10 cellular contexts compared by ENCODE assay signal in the genomic region with DNA sequence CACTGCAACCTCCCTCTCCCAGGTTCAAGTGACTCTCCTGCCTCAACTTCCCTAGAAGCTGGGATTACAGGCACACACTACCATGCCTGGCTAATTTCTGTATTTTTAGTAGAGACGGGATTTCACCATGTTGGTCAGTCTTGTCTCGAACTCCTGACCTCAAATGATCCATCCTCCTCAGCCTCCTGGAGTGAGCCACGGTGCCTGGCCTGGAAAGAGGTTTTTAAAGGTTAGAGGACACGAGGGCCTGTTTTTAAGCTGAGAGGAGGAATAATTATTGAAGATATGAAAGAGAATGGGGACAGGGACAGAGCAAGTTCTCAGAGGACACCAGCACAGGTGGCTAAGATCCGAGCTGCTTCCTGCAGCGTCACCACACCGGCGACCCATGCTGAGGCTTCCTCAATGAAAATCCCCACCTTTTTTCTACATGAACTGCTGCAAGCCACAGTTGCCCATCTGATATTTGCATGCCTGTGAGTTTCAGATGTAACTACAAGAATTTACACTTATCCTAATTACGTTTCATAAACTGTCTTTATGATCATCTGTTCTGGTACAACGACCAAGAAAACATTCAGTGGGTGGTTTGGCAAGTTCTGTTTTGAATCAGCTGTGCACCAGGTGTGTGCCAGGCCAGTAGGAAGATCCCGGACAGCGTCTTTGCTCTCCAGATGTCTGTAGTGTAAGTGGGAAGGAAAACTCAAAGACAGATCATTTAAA.
DNase-seq lines count a peak whose midpoint lies in the region; ATAC-seq lines count a peak whose summit lies in the region.
"Had no signal": no experiment of that assay in that cellular context is flagged by ENCODE, and none has a peak within 500 bp of the region (broad histone marks: within the 10 kb centered on the region; RNA-seq: fewer than 3 reads in every experiment).

No MANE protein-coding gene starts in this region.

- H3K4me3 Mint-ChIP-seq in stimulated activated effector memory CD8-positive, alpha-beta T cell treated with anti-CD3 and anti-CD28 coated beads, Interleukin-12 subunit alpha, Interleukin-12 subunit beta, amount 100 ng/mL, for 72 hours = no peak overlapping the region
- H3K4me3 Mint-ChIP-seq in naive thymus-derived CD8-positive, alpha-beta T cell = peak overlapping the region in 1 of 10 donors; percentile 61

- H3K4me1 Mint-ChIP-seq in stimulated activated effector memory CD8-positive, alpha-beta T cell treated with anti-CD3 and anti-CD28 coated beads, Interleukin-12 subunit alpha, Interleukin-12 subunit beta, amount 100 ng/mL, for 72 hours = peaks cover 16% of the 10 kb centered on the region
- peaks cover 0 to 13% (median 0%) of the 10 kb centered on the region in 4 donors for H3K4me1 Mint-ChIP-seq in naive thymus-derived CD8-positive, alpha-beta T cell

- H3K27ac Mint-ChIP-seq in stimulated activated effector memory CD8-positive, alpha-beta T cell treated with anti-CD3 and anti-CD28 coated beads, Interleukin-12 subunit alpha, Interleukin-12 subunit beta, amount 100 ng/mL, for 72 hours = no peak overlapping the region
- peak overlapping the region in 1 of 10 donors; percentile 17 for H3K27ac Mint-ChIP-seq in naive thymus-derived CD8-positive, alpha-beta T cell

- no peaks in the 10 kb centered on the region for H3K36me3 Mint-ChIP-seq in stimulated activated effector memory CD8-positive, alpha-beta T cell treated with anti-CD3 and anti-CD28 coated beads, Interleukin-12 subunit alpha, Interleukin-12 subunit beta, amount 100 ng/mL, for 72 hours
- no peaks in the 10 kb centered on the region for H3K36me3 Mint-ChIP-seq in naive thymus-derived CD8-positive, alpha-beta T cell

- DNase-seq in stimulated activated effector memory CD8-positive, alpha-beta T cell treated with anti-CD3 and anti-CD28 coated beads, Interleukin-12 subunit alpha, Interleukin-12 subunit beta, amount 100 ng/mL, for 72 hours (ENCODE audit: low spot score in 2 of 2) = no peak
- DNase-seq in stimulated activated CD4-positive, alpha-beta T cell treated with anti-CD3 and anti-CD28 coated beads, Interleukin-4, amount 100 ng/mL, for 24 hours = no peak
- no peak for DNase-seq in naive thymus-derived CD8-positive, alpha-beta T cell
- no peak for DNase-seq in retina
- no peak for DNase-seq in NCI-H1694 (lab: John Stamatoyannopoulos, UW)
- DNase-seq: NCI-H187, T1000 had no signal

- no peaks in the 10 kb centered on the region for H3K9me3 Mint-ChIP-seq in stimulated activated effector memory CD8-positive, alpha-beta T cell treated with anti-CD3 and anti-CD28 coated beads, Interleukin-12 subunit alpha, Interleukin-12 subunit beta, amount 100 ng/mL, for 72 hours
- no peaks in the 10 kb centered on the region for H3K9me3 Mint-ChIP-seq in naive thymus-derived CD8-positive, alpha-beta T cell

- ATAC-seq in GM19023 (IDR thresholded peaks at IDR 0.05; ENCODE audit: unreplicated experiment) (peak; percentile 85), HG02588 (IDR thresholded peaks at IDR 0.05; ENCODE audit: unreplicated experiment) (peak; percentile 86), HG03558 (IDR thresholded peaks at IDR 0.05; ENCODE audit: extremely low read depth, unreplicated experiment) (peak; percentile 69)
- peak; percentile 64 for ATAC-seq in stimulated activated effector memory CD8-positive, alpha-beta T cell treated with anti-CD3 and anti-CD28 coated beads, Interleukin-12 subunit alpha, Interleukin-12 subunit beta, amount 100 ng/mL, for 72 hours
- no peak for ATAC-seq in naive thymus-derived CD8-positive, alpha-beta T cell

- no peaks in the 10 kb centered on the region for H3K27me3 Mint-ChIP-seq in naive thymus-derived CD8-positive, alpha-beta T cell

- POLR2A ChIA-PET in naive thymus-derived CD8-positive, alpha-beta T cell (lab: Charles Lee) = no interaction called here

Comparison
In these comparisons a context has a peak if more than half of its experiments do, and no peak if none do; other contexts are left out.
1. ATAC-seq: peak in GM19023 (single experiment), HG02588 (single experiment), HG03558 (single experiment) and stimulated activated effector memory CD8-positive, alpha-beta T cell treated with anti-CD3 and anti-CD28 coated beads, Interleukin-12 subunit alpha, Interleukin-12 subunit beta, amount 100 ng/mL, for 72 hours (single experiment); none in naive thymus-derived CD8-positive, alpha-beta T cell (0 of 2).